Comparison of ENCODE assay signal across 1 cellular context in genomic region chr6:3052481-3053230, GRCh38.
A peak's percentile ranks its signal among the peaks of the same experiment; 100 is the strongest.
TF ChIP-seq lines count a peak whose summit lies in the region.

No MANE protein-coding gene starts in this region.

TF ChIP-seq in K562, 482 proteins besides CTCF, POLR2A, EP300 and RAD21 (continued from another document and continues in another):
- TF ChIP-seq MGA (IDR thresholded peaks at IDR 0.05) (no peak), ZNF57 (CRISPR knock-in tag; IDR thresholded peaks at IDR 0.05) (no peak), ETV5 (CRISPR knock-in tag; IDR thresholded peaks at IDR 0.05; ENCODE audit: low read depth) (no peak), RBM25 (IDR thresholded peaks at IDR 0.05; ENCODE audit: low read depth, low read length, severe bottlenecking) (no peak), DMBX1 (CRISPR knock-in tag; IDR thresholded peaks at IDR 0.05; ENCODE audit: borderline replicate concordance) (no peak), RB1 (IDR thresholded peaks at IDR 0.05; ENCODE audit: low read depth) (no peak), CHAMP1 (IDR thresholded peaks at IDR 0.05) (no peak), NRF1 (conservative IDR thresholded peaks at IDR 0.05 in 1 of 2, IDR thresholded peaks at IDR 0.05 in 1 of 2) (0 out of 4 replicates have a peak, but pooled peaks of 1 of the 2 experiments have one; percentile 22), RFX1 (IDR thresholded peaks at IDR 0.05) (no peak), HNRNPL (IDR thresholded peaks at IDR 0.05; ENCODE audit: low read depth, low read length) (no peak), ESRRA (IDR thresholded peaks at IDR 0.05; ENCODE audit: borderline replicate concordance, low read depth) (peak; percentile 54; the same call in 1 of the 2 replicates), KLF16 (IDR thresholded peaks at IDR 0.05) (no peak), E2F1 (CRISPR knock-in tag; IDR thresholded peaks at IDR 0.05) (no peak), ZC3H4 (CRISPR knock-in tag; IDR thresholded peaks at IDR 0.05; ENCODE audit: borderline replicate concordance) (no peak), ARID3B (CRISPR knock-in tag; IDR thresholded peaks at IDR 0.05; ENCODE audit: borderline replicate concordance) (no peak), HMG20B (CRISPR knock-in tag; IDR thresholded peaks at IDR 0.05) (no peak), ZNF175 (CRISPR knock-in tag; IDR thresholded peaks at IDR 0.05; ENCODE audit: low read depth) (no peak), ZNF644 (tag; IDR thresholded peaks at IDR 0.05; ENCODE audit: low read depth) (no peak), ZNF121 (CRISPR knock-in tag; conservative IDR thresholded peaks at IDR 0.05) (no peak), ZNF311 (CRISPR knock-in tag; IDR thresholded peaks at IDR 0.05) (no peak), RBM17 (IDR thresholded peaks at IDR 0.05; ENCODE audit: borderline replicate concordance, low read depth, low read length) (no peak), MTA2 (IDR thresholded peaks at IDR 0.05; ENCODE audit: low read depth) (no peak), MNT (conservative IDR thresholded peaks at IDR 0.05) (no peak), TRIM24 (IDR thresholded peaks at IDR 0.05) (no peak), ZNF316 (IDR thresholded peaks at IDR 0.05) (no peak), ZNF23 (CRISPR knock-in tag; IDR thresholded peaks at IDR 0.05) (no peak), TFE3 (CRISPR knock-in tag; IDR thresholded peaks at IDR 0.05) (no peak), ATF7 (IDR thresholded peaks at IDR 0.05) (peak; percentile 82), ZNF717 (CRISPR knock-in tag; IDR thresholded peaks at IDR 0.05) (no peak), PYGO2 (tag; IDR thresholded peaks at IDR 0.05) (0 out of 2 replicates have a peak, but pooled peaks have one; percentile 21), NFIX (CRISPR knock-in tag; IDR thresholded peaks at IDR 0.05; ENCODE audit: low read depth) (no peak)
- TF ChIP-seq, protein P1, sequence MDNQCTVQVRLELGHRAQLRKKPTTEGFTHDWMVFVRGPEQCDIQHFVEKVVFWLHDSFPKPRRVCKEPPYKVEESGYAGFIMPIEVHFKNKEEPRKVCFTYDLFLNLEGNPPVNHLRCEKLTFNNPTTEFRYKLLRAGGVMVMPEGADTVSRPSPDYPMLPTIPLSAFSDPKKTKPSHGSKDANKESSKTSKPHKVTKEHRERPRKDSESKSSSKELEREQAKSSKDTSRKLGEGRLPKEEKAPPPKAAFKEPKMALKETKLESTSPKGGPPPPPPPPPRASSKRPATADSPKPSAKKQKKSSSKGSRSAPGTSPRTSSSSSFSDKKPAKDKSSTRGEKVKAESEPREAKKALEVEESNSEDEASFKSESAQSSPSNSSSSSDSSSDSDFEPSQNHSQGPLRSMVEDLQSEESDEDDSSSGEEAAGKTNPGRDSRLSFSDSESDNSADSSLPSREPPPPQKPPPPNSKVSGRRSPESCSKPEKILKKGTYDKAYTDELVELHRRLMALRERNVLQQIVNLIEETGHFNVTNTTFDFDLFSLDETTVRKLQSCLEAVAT (IDR thresholded peaks at IDR 0.05) = peak in 1 of 2 experiments; percentile 15; a peak in 1 of 4 replicates
